Comparison of ENCODE assay signal across 1 cellular context in the genomic region with DNA sequence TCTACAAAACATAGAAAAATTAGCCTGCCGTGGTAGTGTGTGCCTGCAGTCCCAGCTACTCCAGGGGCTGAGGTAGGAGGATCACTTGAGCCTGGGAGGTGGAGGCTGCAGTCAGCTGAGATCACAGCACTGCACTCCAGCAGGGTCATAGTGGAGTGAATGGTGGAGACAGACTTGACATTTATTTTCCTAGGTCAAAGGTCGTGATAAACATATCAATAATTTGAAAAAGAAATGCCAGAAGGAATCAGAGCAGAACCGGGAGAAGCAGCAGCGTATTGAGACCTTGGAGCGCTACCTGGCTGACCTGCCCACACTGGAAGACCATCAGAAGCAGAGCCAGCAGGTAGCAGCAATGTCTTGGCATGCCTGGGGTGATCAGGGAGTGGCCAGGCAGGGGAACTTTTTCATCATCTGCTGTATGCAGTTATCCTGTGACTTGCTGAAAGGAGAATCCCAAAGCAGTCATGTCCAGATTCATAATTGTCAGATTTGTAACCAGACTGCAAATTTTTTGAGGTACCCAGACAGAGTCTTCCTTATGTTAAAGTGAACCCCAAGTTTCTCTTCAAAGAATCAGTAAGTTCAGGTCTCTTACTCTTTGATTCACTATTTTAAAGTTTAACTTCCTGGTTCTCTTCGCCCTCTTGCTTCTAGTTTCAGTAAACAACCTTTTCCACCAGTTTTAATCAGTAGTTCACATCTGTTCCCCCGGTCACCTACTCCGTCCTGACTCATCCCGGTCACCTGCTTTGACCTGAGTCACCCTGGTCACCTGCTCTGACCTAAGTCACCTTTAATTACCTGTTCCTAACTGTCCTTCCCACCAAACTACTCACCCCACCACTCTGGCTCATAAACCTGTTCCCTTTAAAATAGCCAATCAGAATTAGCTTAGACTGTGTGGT.
TF ChIP-seq lines count a peak whose summit lies in the region.

No MANE protein-coding gene starts in this region.

TF ChIP-seq in K562, 482 proteins besides CTCF, POLR2A, EP300 and RAD21 (continued from another document):
- TF ChIP-seq, protein P1, sequence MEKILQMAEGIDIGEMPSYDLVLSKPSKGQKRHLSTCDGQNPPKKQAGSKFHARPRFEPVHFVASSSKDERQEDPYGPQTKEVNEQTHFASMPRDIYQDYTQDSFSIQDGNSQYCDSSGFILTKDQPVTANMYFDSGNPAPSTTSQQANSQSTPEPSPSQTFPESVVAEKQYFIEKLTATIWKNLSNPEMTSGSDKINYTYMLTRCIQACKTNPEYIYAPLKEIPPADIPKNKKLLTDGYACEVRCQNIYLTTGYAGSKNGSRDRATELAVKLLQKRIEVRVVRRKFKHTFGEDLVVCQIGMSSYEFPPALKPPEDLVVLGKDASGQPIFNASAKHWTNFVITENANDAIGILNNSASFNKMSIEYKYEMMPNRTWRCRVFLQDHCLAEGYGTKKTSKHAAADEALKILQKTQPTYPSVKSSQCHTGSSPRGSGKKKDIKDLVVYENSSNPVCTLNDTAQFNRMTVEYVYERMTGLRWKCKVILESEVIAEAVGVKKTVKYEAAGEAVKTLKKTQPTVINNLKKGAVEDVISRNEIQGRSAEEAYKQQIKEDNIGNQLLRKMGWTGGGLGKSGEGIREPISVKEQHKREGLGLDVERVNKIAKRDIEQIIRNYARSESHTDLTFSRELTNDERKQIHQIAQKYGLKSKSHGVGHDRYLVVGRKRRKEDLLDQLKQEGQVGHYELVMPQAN (IDR thresholded peaks at IDR 0.05; ENCODE audit: borderline replicate concordance): no peak
- peak; percentile 44; the same call in 1 of the 2 replicates for TF ChIP-seq MYBL2 (IDR thresholded peaks at IDR 0.05; ENCODE audit: low read depth)
- TF ChIP-seq MYBL2 (CRISPR knock-in tag; IDR thresholded peaks at IDR 0.05; ENCODE audit: borderline replicate concordance): no peak
- peak; percentile 64; the same call in 1 of the 2 replicates for TF ChIP-seq SMARCE1 (IDR thresholded peaks at IDR 0.05)
- TF ChIP-seq, protein P2, sequence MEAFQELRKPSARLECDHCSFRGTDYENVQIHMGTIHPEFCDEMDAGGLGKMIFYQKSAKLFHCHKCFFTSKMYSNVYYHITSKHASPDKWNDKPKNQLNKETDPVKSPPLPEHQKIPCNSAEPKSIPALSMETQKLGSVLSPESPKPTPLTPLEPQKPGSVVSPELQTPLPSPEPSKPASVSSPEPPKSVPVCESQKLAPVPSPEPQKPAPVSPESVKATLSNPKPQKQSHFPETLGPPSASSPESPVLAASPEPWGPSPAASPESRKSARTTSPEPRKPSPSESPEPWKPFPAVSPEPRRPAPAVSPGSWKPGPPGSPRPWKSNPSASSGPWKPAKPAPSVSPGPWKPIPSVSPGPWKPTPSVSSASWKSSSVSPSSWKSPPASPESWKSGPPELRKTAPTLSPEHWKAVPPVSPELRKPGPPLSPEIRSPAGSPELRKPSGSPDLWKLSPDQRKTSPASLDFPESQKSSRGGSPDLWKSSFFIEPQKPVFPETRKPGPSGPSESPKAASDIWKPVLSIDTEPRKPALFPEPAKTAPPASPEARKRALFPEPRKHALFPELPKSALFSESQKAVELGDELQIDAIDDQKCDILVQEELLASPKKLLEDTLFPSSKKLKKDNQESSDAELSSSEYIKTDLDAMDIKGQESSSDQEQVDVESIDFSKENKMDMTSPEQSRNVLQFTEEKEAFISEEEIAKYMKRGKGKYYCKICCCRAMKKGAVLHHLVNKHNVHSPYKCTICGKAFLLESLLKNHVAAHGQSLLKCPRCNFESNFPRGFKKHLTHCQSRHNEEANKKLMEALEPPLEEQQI (IDR thresholded peaks at IDR 0.05): peak; percentile 11; the same call in 1 of the 2 replicates
- no peak for TF ChIP-seq ZNF717 (CRISPR knock-in tag; IDR thresholded peaks at IDR 0.05)
- TF ChIP-seq TEAD4 (IDR thresholded peaks at IDR 0.05; ENCODE audit: low read length): no peak
- 0 out of 2 replicates have a peak, but pooled peaks have one; percentile 23 for TF ChIP-seq TEAD4 (CRISPR knock-in tag; IDR thresholded peaks at IDR 0.05; ENCODE audit: borderline replicate concordance)
- no peak for TF ChIP-seq ZNF644 (tag; IDR thresholded peaks at IDR 0.05; ENCODE audit: low read depth)
- no peak for TF ChIP-seq CEBPB (tag; IDR thresholded peaks at IDR 0.05)
- no peak for TF ChIP-seq ZNF282 (CRISPR knock-in tag; IDR thresholded peaks at IDR 0.05)
- peak; percentile 55; the same call in 1 of the 2 replicates for TF ChIP-seq MTA1 (IDR thresholded peaks at IDR 0.05; ENCODE audit: borderline replicate concordance)
- peak; percentile 57; the same call in 1 of the 2 replicates for TF ChIP-seq JUND (IDR thresholded peaks at IDR 0.05; ENCODE audit: borderline replicate concordance, low read depth, low read length)
- TF ChIP-seq JUND (tag; IDR thresholded peaks at IDR 0.05; ENCODE audit: borderline replicate concordance, low read depth, low read length): no peak; the same call in 2 of the 3 replicates
- peak; percentile 55 for TF ChIP-seq FOSL1 (tag; conservative IDR thresholded peaks at IDR 0.05)
- TF ChIP-seq ZNF263 (CRISPR knock-in tag; IDR thresholded peaks at IDR 0.05; ENCODE audit: borderline replicate concordance): no peak
- TF ChIP-seq ZNF449 (CRISPR knock-in tag; IDR thresholded peaks at IDR 0.05): no peak
- peak; percentile 59 for TF ChIP-seq NR2C1 (IDR thresholded peaks at IDR 0.05)
- TF ChIP-seq NR2C1 (tag; IDR thresholded peaks at IDR 0.05): peak; percentile 65
- TF ChIP-seq SUPT5H (IDR thresholded peaks at IDR 0.05): peak; percentile 37; the same call in 1 of the 2 replicates
- peak; percentile 18; the same call in 1 of the 2 replicates for TF ChIP-seq ESRRA (IDR thresholded peaks at IDR 0.05; ENCODE audit: borderline replicate concordance, low read depth)
- no peak for TF ChIP-seq ZNF830 (CRISPR knock-in tag; IDR thresholded peaks at IDR 0.05)
- TF ChIP-seq ZNF707 (CRISPR knock-in tag; conservative IDR thresholded peaks at IDR 0.05): no peak
- TF ChIP-seq, protein P3, sequence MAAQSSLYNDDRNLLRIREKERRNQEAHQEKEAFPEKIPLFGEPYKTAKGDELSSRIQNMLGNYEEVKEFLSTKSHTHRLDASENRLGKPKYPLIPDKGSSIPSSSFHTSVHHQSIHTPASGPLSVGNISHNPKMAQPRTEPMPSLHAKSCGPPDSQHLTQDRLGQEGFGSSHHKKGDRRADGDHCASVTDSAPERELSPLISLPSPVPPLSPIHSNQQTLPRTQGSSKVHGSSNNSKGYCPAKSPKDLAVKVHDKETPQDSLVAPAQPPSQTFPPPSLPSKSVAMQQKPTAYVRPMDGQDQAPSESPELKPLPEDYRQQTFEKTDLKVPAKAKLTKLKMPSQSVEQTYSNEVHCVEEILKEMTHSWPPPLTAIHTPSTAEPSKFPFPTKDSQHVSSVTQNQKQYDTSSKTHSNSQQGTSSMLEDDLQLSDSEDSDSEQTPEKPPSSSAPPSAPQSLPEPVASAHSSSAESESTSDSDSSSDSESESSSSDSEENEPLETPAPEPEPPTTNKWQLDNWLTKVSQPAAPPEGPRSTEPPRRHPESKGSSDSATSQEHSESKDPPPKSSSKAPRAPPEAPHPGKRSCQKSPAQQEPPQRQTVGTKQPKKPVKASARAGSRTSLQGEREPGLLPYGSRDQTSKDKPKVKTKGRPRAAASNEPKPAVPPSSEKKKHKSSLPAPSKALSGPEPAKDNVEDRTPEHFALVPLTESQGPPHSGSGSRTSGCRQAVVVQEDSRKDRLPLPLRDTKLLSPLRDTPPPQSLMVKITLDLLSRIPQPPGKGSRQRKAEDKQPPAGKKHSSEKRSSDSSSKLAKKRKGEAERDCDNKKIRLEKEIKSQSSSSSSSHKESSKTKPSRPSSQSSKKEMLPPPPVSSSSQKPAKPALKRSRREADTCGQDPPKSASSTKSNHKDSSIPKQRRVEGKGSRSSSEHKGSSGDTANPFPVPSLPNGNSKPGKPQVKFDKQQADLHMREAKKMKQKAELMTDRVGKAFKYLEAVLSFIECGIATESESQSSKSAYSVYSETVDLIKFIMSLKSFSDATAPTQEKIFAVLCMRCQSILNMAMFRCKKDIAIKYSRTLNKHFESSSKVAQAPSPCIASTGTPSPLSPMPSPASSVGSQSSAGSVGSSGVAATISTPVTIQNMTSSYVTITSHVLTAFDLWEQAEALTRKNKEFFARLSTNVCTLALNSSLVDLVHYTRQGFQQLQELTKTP (IDR thresholded peaks at IDR 0.05; ENCODE audit: low read depth in 1 of 2, partially characterized antibody in 2 of 2): peak in 1 of 2 experiments; percentile 34
- TF ChIP-seq FOXM1 (IDR thresholded peaks at IDR 0.05; ENCODE audit: low read depth): peak; percentile 32; the same call in 1 of the 2 replicates
- no peak for TF ChIP-seq FOXM1 (CRISPR knock-in tag; IDR thresholded peaks at IDR 0.05; ENCODE audit: low read depth)
- no peak for TF ChIP-seq POU5F1 (IDR thresholded peaks at IDR 0.05; ENCODE audit: borderline replicate concordance, low read depth, low read length, partially characterized antibody)
- TF ChIP-seq TCF3 (CRISPR knock-in tag; IDR thresholded peaks at IDR 0.05): peak; percentile 26; the same call in 1 of the 2 replicates
- TF ChIP-seq ZNF184 (CRISPR knock-in tag; IDR thresholded peaks at IDR 0.05): no peak
TF ChIP-seq in K562: peak in this region for 25.
